27 cellular contexts compared by ENCODE assay signal in the genomic region with DNA sequence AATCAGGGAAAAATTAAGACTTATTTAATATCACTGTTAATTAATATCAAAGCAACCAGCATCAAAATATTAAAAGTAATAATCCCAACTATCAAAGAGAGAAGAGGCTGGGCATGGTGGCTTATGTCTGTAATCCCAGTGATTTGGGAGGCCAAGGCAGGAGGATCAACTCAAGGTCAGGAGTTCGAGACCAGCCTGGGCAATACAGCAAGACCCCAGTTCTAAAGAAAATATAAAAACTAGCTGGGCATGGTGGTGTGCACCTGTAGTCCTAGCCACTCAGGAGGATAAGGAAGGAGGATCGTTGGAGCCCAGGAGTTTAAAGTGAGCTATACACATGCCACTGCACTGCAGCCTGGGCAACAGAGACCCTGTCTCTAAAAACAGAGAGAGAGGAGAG.
"Had no signal": no experiment of that assay in that cellular context is flagged by ENCODE, and none has a peak within 500 bp of the region (broad histone marks: within the 10 kb centered on the region; RNA-seq: fewer than 3 reads in every experiment).

No MANE protein-coding gene starts in this region.

- H3K36me3 ChIP-seq: ovary, prostate gland, uterus had no signal

- H3K9me3 ChIP-seq: left lung, lower lobe of right lung, ovary, prostate gland, sigmoid colon, tibial nerve, uterus had no signal

- H3K27ac Mint-ChIP-seq: mesothelial cell of epicardium; naive B cell; natural killer cell; stimulated activated naive B cell treated with anti-CD40 and anti-IgM and Interleukin-4, amounts not matched to agents 10 μg/mL and 1 μg/mL and 100 μg/mL, for 72 hours; stimulated activated naive CD8-positive, alpha-beta T cell treated with anti-CD3 and anti-CD28 coated beads, Interleukin-15, amount 100 ng/mL, for 72 hours; type B pancreatic cell had no signal

- DNase-seq: hypothalamus; immature natural killer cell; kidney; left colon; left lung; lower lobe of right lung; mammary epithelial cell; mesendoderm; naive B cell; natural killer cell; ovary; retina; right cardiac atrium; sigmoid colon; small intestine; stimulated activated CD4-positive, alpha-beta T cell treated with anti-CD3 and anti-CD28 coated beads, Interleukin-1b, Interleukin-23, amount 100 ng/mL, for 48 hours; stimulated activated CD4-positive, alpha-beta T cell treated with anti-CD3 and anti-CD28 coated beads, Interleukin-2, amount 100 ng/mL, for 48 hours; stimulated activated CD4-positive, alpha-beta T cell treated with anti-CD3 and anti-CD28 coated beads, Interleukin-4, amount 100 ng/mL, for 4 hours; stimulated activated CD8-positive, alpha-beta memory T cell treated with anti-CD3 and anti-CD28 coated beads, Interleukin-4, amount 100 ng/mL, for 48 hours; stimulated activated naive B cell treated with anti-CD40 and anti-IgM and Interleukin-4, amounts not matched to agents 10 μg/mL and 1 μg/mL and 100 μg/mL, for 72 hours; stimulated activated naive CD8-positive, alpha-beta T cell treated with anti-CD3 and anti-CD28 coated beads, Interleukin-15, amount 100 ng/mL, for 72 hours; substantia nigra; uterus had no signal

- ATAC-seq: left colon; left lung; lower lobe of right lung; natural killer cell; right cardiac atrium; stimulated activated naive B cell treated with anti-CD40 and anti-IgM and Interleukin-4, amounts not matched to agents 10 μg/mL and 1 μg/mL and 100 μg/mL, for 72 hours; stimulated activated naive CD8-positive, alpha-beta T cell treated with anti-CD3 and anti-CD28 coated beads, Interleukin-15, amount 100 ng/mL, for 72 hours had no signal

- H3K4me3 ChIP-seq: left lung, lower lobe of right lung, ovary, prostate gland, sigmoid colon, tibial nerve, uterus had no signal

- H3K9me3 Mint-ChIP-seq: immature natural killer cell; mesothelial cell of epicardium; naive B cell; natural killer cell; stimulated activated naive B cell treated with anti-CD40 and anti-IgM and Interleukin-4, amounts not matched to agents 10 μg/mL and 1 μg/mL and 100 μg/mL, for 72 hours; stimulated activated naive CD8-positive, alpha-beta T cell treated with anti-CD3 and anti-CD28 coated beads, Interleukin-15, amount 100 ng/mL, for 72 hours; type B pancreatic cell had no signal

- H3K27me3 Mint-ChIP-seq: naive B cell; stimulated activated naive B cell treated with anti-CD40 and anti-IgM and Interleukin-4, amounts not matched to agents 10 μg/mL and 1 μg/mL and 100 μg/mL, for 72 hours; stimulated activated naive CD8-positive, alpha-beta T cell treated with anti-CD3 and anti-CD28 coated beads, Interleukin-15, amount 100 ng/mL, for 72 hours; type B pancreatic cell had no signal

- H3K4me1 Mint-ChIP-seq: mesothelial cell of epicardium; naive B cell; stimulated activated naive B cell treated with anti-CD40 and anti-IgM and Interleukin-4, amounts not matched to agents 10 μg/mL and 1 μg/mL and 100 μg/mL, for 72 hours had no signal

- H3K4me3 Mint-ChIP-seq: immature natural killer cell; mesothelial cell of epicardium; naive B cell; natural killer cell; stimulated activated naive B cell treated with anti-CD40 and anti-IgM and Interleukin-4, amounts not matched to agents 10 μg/mL and 1 μg/mL and 100 μg/mL, for 72 hours; stimulated activated naive CD8-positive, alpha-beta T cell treated with anti-CD3 and anti-CD28 coated beads, Interleukin-15, amount 100 ng/mL, for 72 hours; type B pancreatic cell had no signal

- H3K27me3 ChIP-seq: left lung, ovary, sigmoid colon, tibial nerve, uterus had no signal
